8 cellular contexts compared by ENCODE assay signal in the genomic region with DNA sequence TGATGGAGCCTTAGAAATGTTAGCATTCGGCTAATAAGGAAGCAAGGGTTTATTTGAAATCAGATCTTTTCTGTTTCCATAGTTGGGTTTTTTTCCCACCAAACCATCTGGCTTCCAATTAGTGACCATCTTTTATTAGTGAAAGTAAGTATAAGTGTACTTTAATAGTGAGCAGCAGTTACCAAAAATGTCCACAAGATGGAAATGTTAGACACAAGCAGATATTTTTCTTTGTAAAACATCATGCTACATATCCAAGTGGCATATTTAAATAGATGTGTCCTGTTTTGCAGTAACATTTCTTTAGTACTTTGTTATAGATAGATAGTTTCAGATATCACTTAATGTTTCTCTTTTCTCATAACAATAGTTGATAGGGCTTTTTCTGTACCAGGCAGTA. TPM values are rescaled to one million over a fixed set of nuclear protein-coding genes. Genes with fewer than 3 reads are reported as not detected.
DNase-seq lines count a peak whose midpoint lies in the region; ATAC-seq, FAIRE-seq and TF ChIP-seq lines count a peak whose summit lies in the region.

No MANE protein-coding gene starts in this region.

- H3K27ac ChIP-seq in astrocyte (ENCODE audit: low read depth, low read length) (no peak overlapping the region), left lung (no peak overlapping the region)

- H3K36me3 ChIP-seq in astrocyte (ENCODE audit: insufficient read depth, low read length) (peaks cover 2% of the 10 kb centered on the region), left lung (peaks cover 0 to 13% of the 10 kb centered on the region in 2 donors)

- H4K20me1 ChIP-seq in astrocyte (ENCODE audit: insufficient read depth, low read length) = no peaks in the 10 kb centered on the region

- intact Hi-C loops in left lung (cut with DNase I) = no loop called here

- H3K9ac ChIP-seq in astrocyte (ENCODE audit: low read length) = no peak overlapping the region

- H3K4me3 ChIP-seq in astrocyte (ENCODE audit: insufficient read depth, low read depth, low read length) (no peak overlapping the region), left lung (no peak overlapping the region)

- H3K27ac Mint-ChIP-seq in astrocyte (ENCODE audit: unreplicated experiment) = no peak overlapping the region

- H3K4me1 ChIP-seq in astrocyte (ENCODE audit: insufficient read depth, low read length) = peaks cover 3% of the 10 kb centered on the region
- no peaks in the 10 kb centered on the region for H3K4me1 ChIP-seq in left lung

- H3K27me3 Mint-ChIP-seq in astrocyte (ENCODE audit: low read depth, unreplicated experiment) = no peaks in the 10 kb centered on the region

- peak; percentile 74 for FAIRE-seq in astrocyte (lab: Jason Lieb, UNC)

- no peaks in the 10 kb centered on the region for H3K79me2 ChIP-seq in astrocyte (ENCODE audit: insufficient read depth, low read length)

- H3K4me1 Mint-ChIP-seq in astrocyte (ENCODE audit: low read depth, unreplicated experiment) = peaks cover 17% of the 10 kb centered on the region

- no peak overlapping the region for H3K4me3 Mint-ChIP-seq in astrocyte (ENCODE audit: unreplicated experiment)

- peak; percentile 79 for DNase-seq in EH (ENCODE audit: low read depth)
- peak; percentile 32 to 56 for DNase-seq in Kasumi-1 (lab: John Stamatoyannopoulos, UW)
- peak; percentile 63 for DNase-seq in astrocyte (ENCODE audit: low read depth)
- DNase-seq in left lung = no peak
- no peak for DNase-seq in NCI-H345 (lab: John Stamatoyannopoulos, UW)
- DNase-seq in activated effector memory CD4-positive, alpha-beta T cell treated with Interleukin-2 at 50 U/mL for 16 hours = no peak
- DNase-seq in effector CD4-positive, alpha-beta T cell = no peak

- no peak overlapping the region for H2AFZ ChIP-seq in astrocyte (ENCODE audit: low read depth, low read length)

- no peaks in the 10 kb centered on the region for H3K36me3 Mint-ChIP-seq in astrocyte (ENCODE audit: low read depth, unreplicated experiment)

- H3K9me3 ChIP-seq in astrocyte (ENCODE audit: insufficient read depth, low read depth, low read length) (no peaks in the 10 kb centered on the region), left lung (no peaks in the 10 kb centered on the region)

- peak; percentile 71 for ATAC-seq in left lung
- no peak for ATAC-seq in HG02623 (IDR thresholded peaks at IDR 0.05; ENCODE audit: unreplicated experiment)

- H3K27me3 ChIP-seq in astrocyte (ENCODE audit: insufficient read depth, low read length) (no peaks in the 10 kb centered on the region), left lung (no peaks in the 10 kb centered on the region)

- H3K4me2 ChIP-seq in astrocyte (ENCODE audit: low read length) = no peak overlapping the region

- H3K9me3 Mint-ChIP-seq in astrocyte (ENCODE audit: unreplicated experiment) = no peaks in the 10 kb centered on the region

- TF ChIP-seq CTCF in astrocyte (IDR thresholded peaks at IDR 0.05; ENCODE audit: insufficient read depth, low read depth, low read length) (peak; percentile 86), left lung (IDR thresholded peaks at IDR 0.05) (peak in 1 of 2 donors; percentile 50)

RNA-seq across cellular contexts. Expression of gene YEATS4, which starts 28.8 kb away (rescaled TPM):
- total RNA-seq in astrocyte (9.2 and 11.6 TPM in 2 replicates), left lung (10 to 100 TPM; 10.1 to 13.5 TPM)

RNA-seq across cellular contexts. Expression of gene LYZ, which starts 40.2 kb away (rescaled TPM):
- total RNA-seq in astrocyte = 0.31 and 0.45 TPM in 2 replicates
- total RNA-seq in left lung = 100 to 1,000 TPM; 255 to 394 TPM

Comparison
In these comparisons a context has a peak if more than half of its experiments do, and no peak if none do; other contexts are left out.
1. DNase-seq: peak in EH (single experiment), Kasumi-1 (2 of 2) and astrocyte (single experiment); none in left lung (0 of 2), NCI-H345 (single experiment), activated effector memory CD4-positive, alpha-beta T cell treated with Interleukin-2 at 50 U/mL for 16 hours (single experiment) and effector CD4-positive, alpha-beta T cell (single experiment).
2. RNA of gene LYZ, which starts 40.2 kb away (total RNA-seq): 255 to 394 TPM in left lung; 0.31 to 0.45 TPM in astrocyte; every median in the first group is over 100 times any median in the second.